In the genomic region with DNA sequence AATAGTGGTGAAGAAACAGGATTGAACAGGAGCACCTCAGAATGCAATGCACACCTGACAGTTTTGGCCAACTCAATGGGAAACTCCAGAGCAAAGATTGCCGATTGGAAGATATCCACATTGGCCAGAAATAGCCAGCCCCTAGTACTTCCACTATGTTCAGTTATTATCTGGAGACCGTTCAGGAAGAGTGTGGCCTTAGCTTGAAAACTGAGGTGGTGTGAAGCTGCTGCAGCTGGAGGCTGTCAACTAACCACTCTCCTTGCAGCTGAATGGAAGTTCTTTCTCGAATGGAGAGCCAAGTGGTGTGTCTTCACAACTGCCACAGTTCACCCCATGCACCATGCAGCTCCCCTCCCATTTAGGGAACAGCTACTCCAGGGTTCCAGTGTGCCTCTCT, we compare ENCODE assay signal across 19 cellular contexts.
DNase-seq lines count a peak whose midpoint lies in the region; ATAC-seq, FAIRE-seq and TF ChIP-seq lines count a peak whose summit lies in the region.
"Had no signal": no experiment of that assay in that cellular context is flagged by ENCODE, and none has a peak within 500 bp of the region (broad histone marks: within the 10 kb centered on the region; RNA-seq: fewer than 3 reads in every experiment).

No MANE protein-coding gene starts in this region.

- no peak overlapping the region for H2BK12ac ChIP-seq in neuronal stem cell (ENCODE audit: low read length)

- H2BK15ac ChIP-seq in neuronal stem cell (ENCODE audit: low read length) = no peak overlapping the region

- ATAC-seq in GM21576 (IDR thresholded peaks at IDR 0.05; ENCODE audit: unreplicated experiment) = no peak

- no peak for TF ChIP-seq CTCF in C4-2B (conservative IDR thresholded peaks at IDR 0.05)

- no CpG with 5 or more reads among the region's 3 CpGs for WGBS in neuronal stem cell (ENCODE audit: extremely low coverage in 2 of 2, insufficient read length in 2 of 2, insufficient replicate concordance in 1 of 2), 2 donors

- H3K27ac ChIP-seq in C4-2B (peak overlapping the region; percentile 82), neuronal stem cell (replicated peaks; ENCODE audit: low read length) (no peak overlapping the region)
- H3K27ac ChIP-seq: BLaER1 treated with 17β-estradiol and CSF1 and Interleukin-3, amounts not matched to agents 10 nM and 100 nM; GM23248; HL-60 had no signal

- H3K4me2 ChIP-seq in neuronal stem cell (ENCODE audit: insufficient read depth, low read length, poor library complexity, severe bottlenecking) = no peak overlapping the region
- H3K4me2 ChIP-seq: BLaER1 treated with 17β-estradiol and CSF1 and Interleukin-3, amounts not matched to agents 10 nM and 100 nM had no signal

- no peak overlapping the region for H4K8ac ChIP-seq in neuronal stem cell (ENCODE audit: low read depth, low read length)

- no peak overlapping the region for H2BK120ac ChIP-seq in neuronal stem cell (ENCODE audit: low read depth, low read length)

- no peaks in the 10 kb centered on the region for H3K36me3 ChIP-seq in neuronal stem cell (replicated peaks in 1 of 2; ENCODE audit: control insufficient read depth in 2 of 2, insufficient read depth in 2 of 2, low read length in 2 of 2)
- H3K36me3 ChIP-seq: BLaER1 treated with 17β-estradiol and CSF1 and Interleukin-3, amounts not matched to agents 10 nM and 100 nM; HAP-1 had no signal

- peaks cover 0 to 7% (median 0%) of the 10 kb centered on the region in 3 experiments for H3K27me3 ChIP-seq in neuronal stem cell (ENCODE audit: control insufficient read depth in 3 of 3, insufficient read depth in 3 of 3, low read depth in 1 of 3, low read length in 3 of 3)
- H3K27me3 ChIP-seq: BLaER1 treated with 17β-estradiol and CSF1 and Interleukin-3, amounts not matched to agents 10 nM and 100 nM had no signal

- H3K79me1 ChIP-seq in neuronal stem cell (ENCODE audit: low read depth, low read length) = peaks cover 1% of the 10 kb centered on the region

- no peak overlapping the region for H3K14ac ChIP-seq in neuronal stem cell (ENCODE audit: low read length)

- peak overlapping the region; percentile 11 for H2AK5ac ChIP-seq in neuronal stem cell (ENCODE audit: low read depth, low read length)

- no peak overlapping the region for H2BK5ac ChIP-seq in neuronal stem cell (ENCODE audit: low read length)

- H4K91ac ChIP-seq in neuronal stem cell (ENCODE audit: low read depth, low read length, poor library complexity) = no peak overlapping the region

- no peak overlapping the region for H3K4ac ChIP-seq in neuronal stem cell (ENCODE audit: low read length)

- DNase-seq in activated CD8-positive, alpha-beta memory T cell treated with anti-CD3 and anti-CD28 coated beads, Interleukin-2, amount 50 U/mL, for 48 hours = peak; percentile 15
- no peak for DNase-seq in activated CD8-positive, alpha-beta memory T cell treated with anti-CD3 and anti-CD28 coated beads, Interleukin-2, amount 50 U/mL, for 4 hours
- DNase-seq in neuronal stem cell (ENCODE audit: low spot score) (no peak), urothelium cell line (ENCODE audit: low spot score) (no peak), RCC 7860 (ENCODE audit: low spot score) (no peak)
- DNase-seq: 8988T; CD4-positive, CD25-positive, alpha-beta regulatory T cell; CD8-positive, alpha-beta memory T cell; COR-L47; DMS 273 treated with DMSO at 0.1 percent for 48 hours; GM23248 had no signal

- peak overlapping the region; percentile 27 for H3K18ac ChIP-seq in neuronal stem cell (ENCODE audit: low read length)

- H3K23ac ChIP-seq in neuronal stem cell (ENCODE audit: low read depth, low read length, poor library complexity) = no peak overlapping the region

- H3K4me1 ChIP-seq in neuronal stem cell (ENCODE audit: control insufficient read depth in 2 of 2, insufficient read depth in 1 of 2, low read depth in 1 of 2, low read length in 2 of 2) = peaks cover 2 to 7% of the 10 kb centered on the region in 2 donors

- no peak overlapping the region for H3K9ac ChIP-seq in neuronal stem cell (ENCODE audit: low read depth, low read length, poor library complexity)
- H3K9ac ChIP-seq: BLaER1 treated with 17β-estradiol and CSF1 and Interleukin-3, amounts not matched to agents 10 nM and 100 nM; GM23248 had no signal

- FAIRE-seq in urothelium cell line (lab: Jason Lieb, UNC) = peak; percentile 95
- FAIRE-seq in RCC 7860 (lab: Jason Lieb, UNC) = no peak
- FAIRE-seq: G401.6, GM12891, GM19239 had no signal

- no peaks in the 10 kb centered on the region for H3K9me3 ChIP-seq in neuronal stem cell (replicated peaks in 1 of 2; ENCODE audit: control insufficient read depth in 2 of 2, insufficient read depth in 1 of 2, low read depth in 1 of 2, low read length in 2 of 2)
- H3K9me3 ChIP-seq: HAP-1 had no signal

- no peak overlapping the region for H2AFZ ChIP-seq in neuronal stem cell (ENCODE audit: low read length)
- H2AFZ ChIP-seq: GM23248 had no signal

- no peak overlapping the region for H3K4me3 ChIP-seq in neuronal stem cell (ENCODE audit: low read length in 2 of 2)
- H3K4me3 ChIP-seq: BLaER1 treated with 17β-estradiol and CSF1 and Interleukin-3, amounts not matched to agents 10 nM and 100 nM; GM23248; HAP-1 had no signal
